Comparison of ENCODE assay signal across 8 cellular contexts in genomic region chr12:6953417-6954315, GRCh38. TPM values are rescaled to one million over a fixed set of nuclear protein-coding genes. Genes with fewer than 3 reads are reported as not detected.
DNase-seq lines count a peak whose midpoint lies in the region; ATAC-seq and TF ChIP-seq lines count a peak whose summit lies in the region.

No MANE protein-coding gene starts in this region.

- no peaks in the 10 kb centered on the region for H4K20me1 ChIP-seq in SK-N-SH (ENCODE audit: insufficient read depth)

- no peak for TF ChIP-seq EP300 in SK-N-SH (IDR thresholded peaks at IDR 0.05; ENCODE audit: borderline replicate concordance in 1 of 2, low read depth in 1 of 2, low read length in 1 of 2)

- H3K4me3 ChIP-seq in SK-N-SH (ENCODE audit: low read depth in 2 of 2, low read length in 1 of 2) (no peak overlapping the region), neutrophil (ENCODE audit: low read depth in 1 of 2, low read length in 1 of 2) (peak overlapping the region; percentile 88 to 97), upper lobe of right lung (peak overlapping the region; percentile 60), HAP-1 (no peak overlapping the region)

- CTCF ChIA-PET in SK-N-SH (lab: Yijun Ruan, JAX): interaction anchor here (0.6 to 1.9 kb wide), 3 partner anchors 9 to 414 kb away, joined by 3 to 7 read pairs (median 7); no protein-coding TSS in a partner anchor

- intact Hi-C loops in upper lobe of right lung (cut with DNase I): no loop called here

- no peak overlapping the region for H3K4me2 ChIP-seq in SK-N-SH

- H2AFZ ChIP-seq in SK-N-SH (ENCODE audit: low read depth): no peak overlapping the region

- H3K9me3 ChIP-seq in SK-N-SH: no peaks in the 10 kb centered on the region
- no peaks in the 10 kb centered on the region for H3K9me3 ChIP-seq in neutrophil
- no peaks in the 10 kb centered on the region for H3K9me3 ChIP-seq in upper lobe of right lung
- H3K9me3 ChIP-seq in HAP-1: no peaks in the 10 kb centered on the region

- TF ChIP-seq CTCF in SK-N-SH (IDR thresholded peaks at IDR 0.05) (no peak), neutrophil (IDR thresholded peaks at IDR 0.05) (no peak), upper lobe of right lung (IDR thresholded peaks at IDR 0.05) (no peak)

- H3F3A ChIP-seq in SK-N-SH (replicated peaks; ENCODE audit: insufficient read depth): no peaks in the 10 kb centered on the region

- in situ Hi-C loops in HAP-1 (cut with MboI; ENCODE audit: low sequenced_read_pairs): no loop called here

- no peaks in the 10 kb centered on the region for H3K27me3 ChIP-seq in SK-N-SH (ENCODE audit: insufficient read depth)
- no peaks in the 10 kb centered on the region for H3K27me3 ChIP-seq in neutrophil
- no peaks in the 10 kb centered on the region for H3K27me3 ChIP-seq in upper lobe of right lung
- no peaks in the 10 kb centered on the region for H3K27me3 ChIP-seq in HAP-1 (ENCODE audit: low read depth)

- POLR2A ChIA-PET in SK-N-SH (lab: Yijun Ruan, JAX): no interaction called here

- no peak for TF ChIP-seq RAD21 in SK-N-SH (IDR thresholded peaks at IDR 0.05; ENCODE audit: low read length)

- ATAC-seq in SK-N-SH treated with all-trans-retinoic acid at 6 μM for 48 hours: no peak
- peak; percentile 32 for ATAC-seq in HG03439 (IDR thresholded peaks at IDR 0.05; ENCODE audit: unreplicated experiment)
- peak; percentile 57 for ATAC-seq in upper lobe of right lung

- no peaks in the 10 kb centered on the region for H3K79me2 ChIP-seq in SK-N-SH (ENCODE audit: insufficient read depth)

- H3K4me1 ChIP-seq in SK-N-SH (ENCODE audit: control insufficient read depth in 1 of 2, insufficient read depth in 2 of 2, low read depth in 1 of 2, low read length in 1 of 2): no peaks in the 10 kb centered on the region
- H3K4me1 ChIP-seq in neutrophil (ENCODE audit: control insufficient read depth in 1 of 2, insufficient read depth in 1 of 2, low read depth in 1 of 2, low read length in 1 of 2): peaks cover 71 to 85% of the 10 kb centered on the region in 2 experiments
- peaks cover 42% of the 10 kb centered on the region for H3K4me1 ChIP-seq in upper lobe of right lung
- H3K4me1 ChIP-seq in HAP-1: no peaks in the 10 kb centered on the region

- DNase-seq in SK-N-SH (peak; percentile 24), upper lobe of right lung (peak; percentile 77), HAP-1 (ENCODE audit: low spot score in 2 of 2) (no peak)
- DNase-seq in activated CD4-positive, alpha-beta T cell treated with anti-CD3 and anti-CD28 coated beads for 1 hour: peak; percentile 77
- DNase-seq in effector CD8-positive, alpha-beta T cell (lab: John Stamatoyannopoulos, UW): peak; percentile 77

- H3K9me2 ChIP-seq in SK-N-SH: no peaks in the 10 kb centered on the region

- H3K36me3 ChIP-seq in SK-N-SH (replicated peaks in 1 of 2; ENCODE audit: control insufficient read depth in 1 of 2, insufficient read depth in 2 of 2, low read length in 1 of 2) (no peaks in the 10 kb centered on the region), neutrophil (peaks cover 63% of the 10 kb centered on the region), upper lobe of right lung (no peaks in the 10 kb centered on the region), HAP-1 (replicated peaks) (no peaks in the 10 kb centered on the region)

- H3K27ac ChIP-seq in SK-N-SH (ENCODE audit: low read depth in 2 of 2, low read length in 1 of 2) (no peak overlapping the region), neutrophil (peak overlapping the region; percentile 99), upper lobe of right lung (peak overlapping the region; percentile 89)

- no peak overlapping the region for H3K9ac ChIP-seq in SK-N-SH

- WGBS in SK-N-SH (ENCODE audit: low lambda C conversion rate): 87% methylated on average over 13 of the region's 24 CpGs

TF ChIP-seq in SK-N-SH, 30 proteins besides CTCF, POLR2A, EP300 and RAD21 (continues in another document):
- TF ChIP-seq EZH2phosphoT487 (IDR thresholded peaks at IDR 0.05; ENCODE audit: borderline replicate concordance, low read depth) (no peak), RXRA (IDR thresholded peaks at IDR 0.05; ENCODE audit: borderline replicate concordance, low read depth) (no peak), SMC3 (IDR thresholded peaks at IDR 0.05; ENCODE audit: low read depth, low read length) (no peak), ELF1 (IDR thresholded peaks at IDR 0.05) (no peak), NRF1 (IDR thresholded peaks at IDR 0.05; ENCODE audit: low read depth, low read length) (no peak), REST (IDR thresholded peaks at IDR 0.05; ENCODE audit: low read depth, low read length) (no peak), GATA2 (CRISPR knock-in tag; IDR thresholded peaks at IDR 0.05) (no peak)

TF ChIP-seq in SK-N-SH treated with all-trans-retinoic acid at 6 μM for 48 hours, 23 proteins besides CTCF, POLR2A, EP300 and RAD21:
- TF ChIP-seq ZFP3 (CRISPR knock-in tag; IDR thresholded peaks at IDR 0.05) (no peak), POU6F1 (CRISPR knock-in tag; IDR thresholded peaks at IDR 0.05; ENCODE audit: borderline replicate concordance, low read depth) (no peak), ZC3H10 (CRISPR knock-in tag; IDR thresholded peaks at IDR 0.05) (no peak), TOX (CRISPR knock-in tag; IDR thresholded peaks at IDR 0.05; ENCODE audit: borderline replicate concordance) (no peak), SNAI2 (CRISPR knock-in tag; IDR thresholded peaks at IDR 0.05) (no peak), OSR1 (CRISPR knock-in tag; IDR thresholded peaks at IDR 0.05) (no peak), ESRRG (CRISPR knock-in tag; IDR thresholded peaks at IDR 0.05) (no peak), CSRNP3 (CRISPR knock-in tag; IDR thresholded peaks at IDR 0.05) (no peak), ZNF8 (CRISPR knock-in tag; IDR thresholded peaks at IDR 0.05) (no peak), ISL1 (CRISPR knock-in tag; IDR thresholded peaks at IDR 0.05) (no peak)

RNA-seq across cellular contexts. Expression of gene PTPN6, which starts 2.5 kb away (rescaled TPM):
- polyA plus RNA-seq in SK-N-SH (2012; rRNA removed): 0.12 and 0.18 TPM in 2 replicates
- 0.09 TPM in 1 of 2 replicates, not detected in the other for polyA plus RNA-seq in SK-N-SH (2012; cell fraction: cytosol; rRNA removed)
- polyA plus RNA-seq in SK-N-SH (2012; cell fraction: nucleus; rRNA removed): 0.43 and 0.96 TPM in 2 replicates
- total RNA-seq in upper lobe of right lung: 154 TPM

RNA-seq across cellular contexts. Expression of gene C12orf57, which starts 9.8 kb away (rescaled TPM):
- polyA plus RNA-seq in SK-N-SH (2012; rRNA removed): 560 and 659 TPM in 2 replicates
- polyA plus RNA-seq in SK-N-SH (2012; cell fraction: cytosol; rRNA removed): 378 and 573 TPM in 2 replicates
- polyA plus RNA-seq in SK-N-SH (2012; cell fraction: nucleus; rRNA removed): 265 and 491 TPM in 2 replicates
- total RNA-seq in upper lobe of right lung: 197 TPM

RNA-seq across cellular contexts. Expression of gene RNU7-1, which starts 10.1 kb away (rescaled TPM):
- polyA plus RNA-seq in SK-N-SH (2012; rRNA removed): not detected in 2 replicates
- polyA plus RNA-seq in SK-N-SH (2012; cell fraction: cytosol; rRNA removed): not detected in 2 replicates
- not detected in 2 replicates for polyA plus RNA-seq in SK-N-SH (2012; cell fraction: nucleus; rRNA removed)
- total RNA-seq in upper lobe of right lung: not detected

RNA-seq across cellular contexts. Expression of gene PHB2, which starts 16.8 kb away (rescaled TPM):
- polyA plus RNA-seq in SK-N-SH (2012; rRNA removed): 386 and 447 TPM in 2 replicates
- polyA plus RNA-seq in SK-N-SH (2012; cell fraction: cytosol; rRNA removed): 287 and 379 TPM in 2 replicates
- polyA plus RNA-seq in SK-N-SH (2012; cell fraction: nucleus; rRNA removed): 324 and 396 TPM in 2 replicates
- total RNA-seq in upper lobe of right lung: 126 TPM

RNA-seq across cellular contexts. Expression of gene EMG1, which starts 17.0 kb away (rescaled TPM):
- 77.4 and 82.8 TPM in 2 replicates for polyA plus RNA-seq in SK-N-SH (2012; rRNA removed)
- polyA plus RNA-seq in SK-N-SH (2012; cell fraction: cytosol; rRNA removed): 74.4 and 76.0 TPM in 2 replicates
- 73.4 and 75.5 TPM in 2 replicates for polyA plus RNA-seq in SK-N-SH (2012; cell fraction: nucleus; rRNA removed)
- 35.6 TPM for total RNA-seq in upper lobe of right lung

Comparison
In these comparisons a context has a peak if more than half of its experiments do, and no peak if none do; other contexts are left out.
1. DNase-seq: peak in SK-N-SH (single experiment), activated CD4-positive, alpha-beta T cell treated with anti-CD3 and anti-CD28 coated beads for 1 hour (single experiment), effector CD8-positive, alpha-beta T cell (single experiment) and upper lobe of right lung (single experiment); none in HAP-1 (0 of 2).
2. H3K27ac ChIP-seq: peak in neutrophil (single experiment) and upper lobe of right lung (single experiment); none in SK-N-SH (0 of 2).
3. H3K4me3 ChIP-seq: peak in neutrophil (2 of 2) and upper lobe of right lung (single experiment); none in SK-N-SH (0 of 2) and HAP-1 (single experiment).